21 cellular contexts compared by ENCODE assay signal in the genomic region with DNA sequence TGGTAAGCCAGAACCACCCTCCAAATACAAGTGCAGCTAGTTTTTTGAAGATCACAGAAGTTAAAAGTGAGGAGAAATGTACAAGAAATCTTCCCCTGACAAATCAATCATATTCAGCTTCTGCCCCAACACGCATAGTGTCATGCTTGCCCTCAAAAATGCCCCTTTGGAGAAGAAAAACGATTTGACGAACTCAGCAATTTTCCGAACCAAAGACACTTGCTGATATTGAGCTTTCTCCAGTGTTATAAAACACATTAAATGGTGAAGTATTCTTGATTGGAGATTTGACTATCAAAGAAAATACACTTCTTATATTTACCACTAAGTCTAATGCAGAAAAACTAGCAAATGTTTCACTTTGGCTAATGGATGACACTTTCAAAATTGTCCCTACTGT.
DNase-seq lines count a peak whose midpoint lies in the region; ATAC-seq, FAIRE-seq and TF ChIP-seq lines count a peak whose summit lies in the region.
"Had no signal": no experiment of that assay in that cellular context is flagged by ENCODE, and none has a peak within 500 bp of the region (broad histone marks: within the 10 kb centered on the region; RNA-seq: fewer than 3 reads in every experiment).

No MANE protein-coding gene starts in this region.

- H3K4me1 ChIP-seq in A549 (no peaks in the 10 kb centered on the region), K562 (replicated peaks in 1 of 2; ENCODE audit: control insufficient read depth in 2 of 2, insufficient read depth in 2 of 2, low read length in 2 of 2) (no peaks in the 10 kb centered on the region)
- H3K4me1 ChIP-seq: BLaER1 treated with 17β-estradiol and CSF1 and Interleukin-3, amounts not matched to agents 10 nM and 100 nM; Caco-2 had no signal

- no peaks in the 10 kb centered on the region for H3K79me2 ChIP-seq in K562 (ENCODE audit: control insufficient read depth, insufficient read depth, low read length)

- TF ChIP-seq EP300 in A549 (IDR thresholded peaks at IDR 0.05): no peak
- no peak for TF ChIP-seq EP300 in K562 (IDR thresholded peaks at IDR 0.05; ENCODE audit: low read length)

- H3K9ac ChIP-seq in K562 (ENCODE audit: insufficient read depth in 1 of 2, low read depth in 2 of 2, low read length in 2 of 2): no peak overlapping the region
- H3K9ac ChIP-seq: BLaER1 treated with 17β-estradiol and CSF1 and Interleukin-3, amounts not matched to agents 10 nM and 100 nM had no signal

- POLR2A ChIA-PET in A549 (lab: Yijun Ruan, JAX) (no interaction called here), K562 (lab: Yijun Ruan, JAX) (no interaction called here)

- no TSS peak for BruUV-seq in K562 (replicated peaks; lab: Mats Ljungman, UMichigan)

- FAIRE-seq in A549 (lab: Jason Lieb, UNC): no peak
- FAIRE-seq in H54 (lab: Jason Lieb, UNC): peak; percentile 80
- FAIRE-seq in K562 (lab: Jason Lieb, UNC): no peak
- FAIRE-seq: A204.1, D721Med, G401.6, GM12891, GM19239 had no signal

- CTCF ChIA-PET in A549 (lab: Yijun Ruan, JAX): no interaction called here
- CTCF ChIA-PET in K562 (lab: Yijun Ruan, JAX; ENCODE audit: low intra/inter-chr PET ratio): no interaction called here

- in situ Hi-C loops in K562 (cut with MboI): no loop called here

- TF ChIP-seq POLR2A in A549 (IDR thresholded peaks at IDR 0.05; ENCODE audit: low read length): no peak
- no peak for TF ChIP-seq POLR2A in H54 (IDR thresholded peaks at IDR 0.05; ENCODE audit: low read depth, low read length)
- TF ChIP-seq POLR2A in K562 (conservative IDR thresholded peaks at IDR 0.05): no peak

- no peaks in the 10 kb centered on the region for H4K20me1 ChIP-seq in K562 (replicated peaks; ENCODE audit: control insufficient read depth, insufficient read depth, low read length)
- H4K20me1 ChIP-seq: BLaER1 treated with 17β-estradiol and CSF1 and Interleukin-3, amounts not matched to agents 10 nM and 100 nM had no signal

- TF ChIP-seq CTCF in A549 (IDR thresholded peaks at IDR 0.05) (no peak), K562 (IDR thresholded peaks at IDR 0.05 in 2 of 3, conservative IDR thresholded peaks at IDR 0.05 in 1 of 3; ENCODE audit: insufficient read depth in 2 of 3, low read depth in 1 of 3, low read length in 3 of 3) (no peak)

- H3K4me3 ChIP-seq in A549 (no peak overlapping the region), K562 (no peak overlapping the region)
- H3K4me3 ChIP-seq: BLaER1 treated with 17β-estradiol and CSF1 and Interleukin-3, amounts not matched to agents 10 nM and 100 nM had no signal

- H3K27ac ChIP-seq in A549 (no peak overlapping the region), K562 (ENCODE audit: extremely low read depth, low read depth, low read length) (no peak overlapping the region)
- H3K27ac ChIP-seq: BLaER1 treated with 17β-estradiol and CSF1 and Interleukin-3, amounts not matched to agents 10 nM and 100 nM; C4-2B had no signal

- no peaks in the 10 kb centered on the region for H3K9me3 ChIP-seq in A549
- H3K9me3 ChIP-seq in K562 (replicated peaks; ENCODE audit: control insufficient read depth, insufficient read depth, low read depth, low read length): no peaks in the 10 kb centered on the region
- H3K9me3 ChIP-seq: BLaER1 treated with 17β-estradiol and CSF1 and Interleukin-3, amounts not matched to agents 10 nM and 100 nM; Caco-2 had no signal

- no peak overlapping the region for H3K4me2 ChIP-seq in A549
- no peak overlapping the region for H3K4me2 ChIP-seq in K562 (ENCODE audit: insufficient read depth, low read length)
- H3K4me2 ChIP-seq: BLaER1 treated with 17β-estradiol and CSF1 and Interleukin-3, amounts not matched to agents 10 nM and 100 nM had no signal

- intact Hi-C loops in K562 (cut with micrococcal nuclease): no loop called here

- no peak overlapping the region for H2AFZ ChIP-seq in K562 (ENCODE audit: low read depth, low read length)

- TF ChIP-seq RAD21 in A549 (conservative IDR thresholded peaks at IDR 0.05 in 1 of 2, IDR thresholded peaks at IDR 0.05 in 1 of 2): no peak
- TF ChIP-seq RAD21 in K562 (CRISPR knock-in tag; conservative IDR thresholded peaks at IDR 0.05 in 1 of 2, IDR thresholded peaks at IDR 0.05 in 1 of 2): no peak

- no peaks in the 10 kb centered on the region for H3K27me3 ChIP-seq in K562 (ENCODE audit: control insufficient read depth in 2 of 2, insufficient read depth in 2 of 2, low read length in 2 of 2)
- H3K27me3 ChIP-seq: BLaER1 treated with 17β-estradiol and CSF1 and Interleukin-3, amounts not matched to agents 10 nM and 100 nM had no signal

- 40% methylated on average over 4 of the region's 4 CpGs for WGBS in A549 (ENCODE audit: missing lambda C conversion rate)
- WGBS in K562 (ENCODE audit: insufficient coverage, low coverage, missing lambda C conversion rate): 10% methylated on average over 4 of the region's 4 CpGs

- H3K9me1 ChIP-seq in K562 (ENCODE audit: control insufficient read depth, insufficient read depth, low read length): no peaks in the 10 kb centered on the region

- DNase-seq in A549 (ENCODE audit: low read depth in 1 of 2, low spot score in 1 of 2): no peak
- no peak for DNase-seq in H54 (ENCODE audit: insufficient read length, low spot score)
- no peak for DNase-seq in K562 (ENCODE audit: extremely low read depth in 1 of 4, low spot score in 3 of 4)
- no peak for DNase-seq in NCI-H510A (lab: John Stamatoyannopoulos, UW)
- DNase-seq in anterior cingulate cortex (lab: John Stamatoyannopoulos, UW): no peak
- DNase-seq: 8988T; AML-193; Caco-2; Calu3; CD4-positive, alpha-beta T cell; CD8-positive, alpha-beta T cell; DMS79 treated with DMSO at 0.1 percent for 48 hours; GF-D8 had no signal

- ATAC-seq in A549 (no peak), K562 (no peak), GM21526 (IDR thresholded peaks at IDR 0.05; ENCODE audit: low FRiP score, unreplicated experiment) (no peak)
- ATAC-seq: CD8-positive, alpha-beta T cell had no signal

- H3K36me3 ChIP-seq in K562 (ENCODE audit: control insufficient read depth, insufficient read depth, low read length): no peaks in the 10 kb centered on the region
- H3K36me3 ChIP-seq: BLaER1 treated with 17β-estradiol and CSF1 and Interleukin-3, amounts not matched to agents 10 nM and 100 nM had no signal

TF ChIP-seq in A549, 52 proteins besides CTCF, POLR2A, EP300 and RAD21:
- TF ChIP-seq MAFK (IDR thresholded peaks at IDR 0.05; ENCODE audit: partially characterized antibody) (peak; percentile 57), HOXB5 (CRISPR knock-in tag; IDR thresholded peaks at IDR 0.05) (no peak)

TF ChIP-seq in K562, 482 proteins besides CTCF, POLR2A, EP300 and RAD21:
- TF ChIP-seq MAFG (tag; conservative IDR thresholded peaks at IDR 0.05) (0 out of 2 replicates have a peak, but pooled peaks have one; percentile 31), TFAM (CRISPR knock-in tag; conservative IDR thresholded peaks at IDR 0.05) (no peak), C11orf30 (IDR thresholded peaks at IDR 0.05; ENCODE audit: low read depth) (0 out of 2 replicates have a peak, but pooled peaks have one; percentile 32), MAFF (IDR thresholded peaks at IDR 0.05; ENCODE audit: low read length) (peak; percentile 38; the same call in 1 of the 2 replicates), ZNF316 (IDR thresholded peaks at IDR 0.05) (peak; percentile 62; the same call in 1 of the 2 replicates), POLR2AphosphoS5 (IDR thresholded peaks at IDR 0.05; ENCODE audit: control insufficient read depth, insufficient read depth, low read depth, low read length) (no peak)

Comparison
In these comparisons a context has a peak if more than half of its experiments do, and no peak if none do; other contexts are left out.
1. Of the 35 proteins assayed by ChIP-seq in both K562 and A549: peak only in K562: none; only in A549: MAFK; in both: none; in neither: 34.